16 cellular contexts compared by ENCODE assay signal in genomic region chr16:57884655-57885133, GRCh38.
A peak's percentile ranks its signal among the peaks of the same experiment; 100 is the strongest.
DNase-seq lines count a peak whose midpoint lies in the region; ATAC-seq, FAIRE-seq and TF ChIP-seq lines count a peak whose summit lies in the region.
"Had no signal": no experiment of that assay in that cellular context is flagged by ENCODE, and none has a peak within 500 bp of the region (broad histone marks: within the 10 kb centered on the region; RNA-seq: fewer than 3 reads in every experiment).

No MANE protein-coding gene starts in this region.

- peaks cover 27% of the 10 kb centered on the region for H3K27me3 Mint-ChIP-seq in WTC11 (ENCODE audit: low read depth)

- H3K27me3 ChIP-seq in HepG2 (ENCODE audit: control insufficient read depth in 1 of 2, insufficient read depth in 2 of 2, low read length in 2 of 2) (peaks cover 2 to 28% of the 10 kb centered on the region in 2 experiments; a peak in 4 of 5 replicates), right lobe of liver (no peaks in the 10 kb centered on the region)

- TF ChIP-seq RAD21 in HepG2 (CRISPR knock-in tag; IDR thresholded peaks at IDR 0.05): no peak

- peaks cover 23% of the 10 kb centered on the region for H3K4me1 Mint-ChIP-seq in WTC11

- H3K27ac ChIP-seq in HepG2 (ENCODE audit: extremely low read length, insufficient read depth, low read length) (no peak overlapping the region), right lobe of liver (no peak overlapping the region)

- CTCF ChIA-PET in HepG2 (lab: Yijun Ruan, JAX; ENCODE audit: low intra/inter-chr PET ratio, low total read pairs) (no interaction called here), WTC11 (lab: Charles Lee) (interaction anchor here (1.0 to 2.7 kb wide), 7 partner anchors 9 to 237 kb away, joined by 3 to 10 read pairs (median 6); no protein-coding TSS in a partner anchor)

- no peak overlapping the region for H3K9ac ChIP-seq in HepG2 (ENCODE audit: insufficient read depth, low read depth, low read length)

- WGBS in HepG2 (ENCODE audit: low lambda C conversion rate): 42% methylated on average over 7 of the region's 7 CpGs
- 33% methylated on average over 2 of the region's 7 CpGs for WGBS in right lobe of liver (ENCODE audit: insufficient coverage, low coverage, low lambda C conversion rate, missing lambda C conversion rate)

- no peak for TF ChIP-seq POLR2A in HepG2 (IDR thresholded peaks at IDR 0.05; ENCODE audit: insufficient read depth in 1 of 2, low read depth in 2 of 2, low read length in 2 of 2)
- no peak for TF ChIP-seq POLR2A in right lobe of liver (IDR thresholded peaks at IDR 0.05)

- no peak overlapping the region for H3K4me2 ChIP-seq in HepG2 (ENCODE audit: low read depth, low read length)

- no peaks in the 10 kb centered on the region for H3K9me3 Mint-ChIP-seq in WTC11
- H3K9me3 Mint-ChIP-seq: CD8-positive, alpha-beta T cell had no signal

- intact Hi-C loops in HepG2 (cut with micrococcal nuclease; ENCODE audit: unreplicated experiment) (no loop called here), right lobe of liver (cut with DNase I) (no loop called here)

- no peak overlapping the region for H3K4me3 ChIP-seq in HepG2 (replicated peaks in 1 of 3; ENCODE audit: insufficient read depth in 1 of 3, low read depth in 2 of 3, low read length in 3 of 3)
- no peak overlapping the region for H3K4me3 ChIP-seq in right lobe of liver
- H3K4me3 ChIP-seq: HAP-1 had no signal

- no TSS peak for BruUV-seq in HepG2 (replicated peaks; lab: Mats Ljungman, UMichigan)

- H3K27ac Mint-ChIP-seq in WTC11: no peak overlapping the region; the same call in 1 of the 2 replicates
- H3K27ac Mint-ChIP-seq: CD8-positive, alpha-beta T cell had no signal

- TF ChIP-seq CTCF in HepG2 (CRISPR knock-in tag; IDR thresholded peaks at IDR 0.05) (no peak), right lobe of liver (IDR thresholded peaks at IDR 0.05) (no peak), WTC11 (IDR thresholded peaks at IDR 0.05) (no peak)

- H3K9me3 ChIP-seq in HepG2 (ENCODE audit: low read length): no peaks in the 10 kb centered on the region
- H3K9me3 ChIP-seq in right lobe of liver: no peaks in the 10 kb centered on the region
- H3K9me3 ChIP-seq: HAP-1 had no signal

- DNase-seq in HepG2 (ENCODE audit: low spot score) (no peak), right lobe of liver (no peak), WTC11 (ENCODE audit: low spot score) (peak; percentile 48), iPS-NIHi11 (ENCODE audit: low spot score) (peak; percentile 35), COR-L47 (lab: John Stamatoyannopoulos, UW) (no peak)
- DNase-seq: CD8-positive, alpha-beta T cell; EL; NCI-H146; NCI-H2081 treated with DMSO at 0.1 percent for 48 hours; NCI-H446; SHP77 treated with DMSO at 0.1 percent for 48 hours had no signal

- peak; percentile 50 for ATAC-seq in HepG2
- ATAC-seq in right lobe of liver: no peak
- ATAC-seq in WTC11: peak; percentile 63
- ATAC-seq in HG03439 (IDR thresholded peaks at IDR 0.05; ENCODE audit: unreplicated experiment): no peak
- no peak for ATAC-seq in HG03025 (IDR thresholded peaks at IDR 0.05; ENCODE audit: low FRiP score, unreplicated experiment)
- ATAC-seq: CD8-positive, alpha-beta T cell; Panc1 had no signal

- no peaks in the 10 kb centered on the region for H3K79me2 ChIP-seq in HepG2 (ENCODE audit: insufficient read depth, low read length)

- no peaks in the 10 kb centered on the region for H3K36me3 ChIP-seq in HepG2 (replicated peaks in 1 of 2; ENCODE audit: control insufficient read depth in 1 of 2, insufficient read depth in 2 of 2, low read length in 2 of 2)
- H3K36me3 ChIP-seq in right lobe of liver: no peaks in the 10 kb centered on the region
- H3K36me3 ChIP-seq: HAP-1 had no signal

- POLR2A ChIA-PET in HepG2 (lab: Yijun Ruan, JAX): interaction anchor here (2.1 kb wide), 1 partner anchor 9 kb away, joined by 12 read pairs; no protein-coding TSS in a partner anchor
- POLR2A ChIA-PET in WTC11 (lab: Charles Lee): interaction anchor here (0.6 kb wide), 2 partner anchors 12 to 1292 kb away, joined by 3 read pairs; no protein-coding TSS in a partner anchor

- no peaks in the 10 kb centered on the region for H3K36me3 Mint-ChIP-seq in WTC11
- H3K36me3 Mint-ChIP-seq: CD8-positive, alpha-beta T cell had no signal

- H3K4me1 ChIP-seq in HepG2 (ENCODE audit: insufficient read depth, low read length) (peaks cover 43% of the 10 kb centered on the region), right lobe of liver (peaks cover 0 to 7% (median 3%) of the 10 kb centered on the region in 4 donors)

- TF ChIP-seq EP300 in HepG2 (IDR thresholded peaks at IDR 0.05; ENCODE audit: low read depth in 2 of 2, low read length in 2 of 2) (no peak), HepG2 (CRISPR knock-in tag; IDR thresholded peaks at IDR 0.05; ENCODE audit: borderline replicate concordance) (no peak)

- FAIRE-seq in HepG2 (lab: Jason Lieb, UNC): no peak
- FAIRE-seq: HTR-8/SVneo had no signal

- no peak overlapping the region for H2AFZ ChIP-seq in HepG2 (ENCODE audit: low read length)

- peak overlapping the region; percentile 55 for H3K4me3 Mint-ChIP-seq in WTC11
- H3K4me3 Mint-ChIP-seq: CD8-positive, alpha-beta T cell had no signal

- H4K20me1 ChIP-seq in HepG2 (ENCODE audit: insufficient read depth, low read length): no peaks in the 10 kb centered on the region

- in situ Hi-C loops in HepG2 (cut with HindIII; ENCODE audit: extremely low pct_ligation_motif_present, low pct_unique_long_range_greater_than_20kb): no loop called here

TF ChIP-seq in HepG2, 621 proteins besides CTCF, POLR2A, EP300 and RAD21 (continues in another document):
- TF ChIP-seq PRDM10 (CRISPR knock-in tag; IDR thresholded peaks at IDR 0.05; ENCODE audit: low read depth): peak; percentile 87

TF ChIP-seq in WTC11, 78 proteins besides CTCF, POLR2A, EP300 and RAD21:
- TF ChIP-seq IRF1 (CRISPR knock-in tag; IDR thresholded peaks at IDR 0.05) (no peak), TP53 (CRISPR knock-in tag; IDR thresholded peaks at IDR 0.05) (no peak), AFF4 (CRISPR knock-in tag; IDR thresholded peaks at IDR 0.05; ENCODE audit: borderline replicate concordance) (no peak), HMGA2 (CRISPR knock-in tag; IDR thresholded peaks at IDR 0.05) (no peak), PRRX2 (CRISPR knock-in tag; IDR thresholded peaks at IDR 0.05) (no peak), MYBL2 (CRISPR knock-in tag; IDR thresholded peaks at IDR 0.05) (no peak), JAZF1 (CRISPR knock-in tag; IDR thresholded peaks at IDR 0.05) (no peak), TEAD4 (CRISPR knock-in tag; IDR thresholded peaks at IDR 0.05) (no peak), GABPB1 (CRISPR knock-in tag; IDR thresholded peaks at IDR 0.05) (no peak), SMAD3 (CRISPR knock-in tag; IDR thresholded peaks at IDR 0.05; ENCODE audit: borderline replicate concordance) (no peak)

Comparison
In these comparisons a context has a peak if more than half of its experiments do, and no peak if none do; other contexts are left out.
1. ATAC-seq: peak in HepG2 (single experiment) and WTC11 (single experiment); none in right lobe of liver (0 of 4), HG03439 (single experiment) and HG03025 (single experiment).
2. DNase-seq: peak in WTC11 (single experiment) and iPS-NIHi11 (single experiment); none in HepG2 (single experiment), right lobe of liver (0 of 3) and COR-L47 (single experiment).